Comparison of ENCODE assay signal across 8 cellular contexts in the genomic region with DNA sequence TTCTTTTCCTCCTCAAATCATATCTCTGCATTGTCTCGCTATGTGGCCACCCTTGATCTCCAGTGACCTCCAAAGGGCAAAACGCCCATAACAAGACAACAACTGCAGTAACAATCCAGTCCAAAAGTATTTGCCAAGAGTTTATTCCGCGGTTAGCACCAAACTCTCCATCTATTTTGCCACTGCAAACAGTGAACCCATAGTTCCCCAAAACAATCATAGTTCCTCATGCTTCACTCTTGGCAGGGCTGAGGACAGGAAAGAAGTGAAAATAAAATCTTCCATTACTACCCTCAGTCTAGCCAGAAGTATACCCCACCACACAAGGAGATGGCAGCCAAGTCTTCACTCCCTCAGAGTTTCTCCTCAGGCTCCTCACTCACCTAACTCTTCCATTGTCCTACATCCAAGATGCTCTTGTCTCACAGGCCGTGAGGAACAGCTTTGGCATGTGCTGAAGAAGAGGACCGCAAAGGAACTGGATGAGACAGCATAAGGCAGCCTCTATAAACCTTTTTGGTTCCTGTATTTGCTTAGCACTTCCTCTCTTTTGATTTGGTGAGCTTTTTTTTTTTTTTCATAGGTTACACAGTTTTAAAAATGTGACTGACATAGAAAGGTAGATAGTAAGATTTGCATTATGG. TPM values are rescaled to one million over a fixed set of nuclear protein-coding genes. Genes with fewer than 3 reads are reported as not detected.
A peak's percentile ranks its signal among the peaks of the same experiment; 100 is the strongest.
DNase-seq lines count a peak whose midpoint lies in the region; ATAC-seq and TF ChIP-seq lines count a peak whose summit lies in the region.

A gene (minus strand): TSS at position 480 of the 644 bp plus-strand sequence. CDS start 84 bp downstream, at position 396.

- no peaks in the 10 kb centered on the region for H3K27me3 Mint-ChIP-seq in endodermal cell (ENCODE audit: insufficient read depth)

- H3K79me2 ChIP-seq in parathyroid adenoma = no peaks in the 10 kb centered on the region

- H3K36me3 Mint-ChIP-seq in endodermal cell (ENCODE audit: low read depth) = peaks cover 5% of the 10 kb centered on the region

- TF ChIP-seq CTCF in endodermal cell (conservative IDR thresholded peaks at IDR 0.05) (no peak), parathyroid adenoma (IDR thresholded peaks at IDR 0.05) (no peak)

- H3K27me3 ChIP-seq in BLaER1 (no peaks in the 10 kb centered on the region), endodermal cell (ENCODE audit: control insufficient read depth, insufficient read depth, low read length, poor library complexity, severe bottlenecking) (no peaks in the 10 kb centered on the region), parathyroid adenoma (ENCODE audit: control insufficient read depth, insufficient read depth, low read length) (no peaks in the 10 kb centered on the region)

- peak within 1 kb of the TSS; percentile 100 for H3K27ac Mint-ChIP-seq in endodermal cell

- H3K36me3 ChIP-seq in BLaER1 (no peaks in the 10 kb centered on the region), endodermal cell (ENCODE audit: control insufficient read depth, insufficient read depth, low read length) (no peaks in the 10 kb centered on the region), parathyroid adenoma (ENCODE audit: control insufficient read depth, insufficient read depth, low read length) (no peaks in the 10 kb centered on the region)

- H4K20me1 ChIP-seq in BLaER1 = peaks cover 8% of the 10 kb centered on the region

- peak within 1 kb of the TSS; percentile 100 for H3K9ac ChIP-seq in BLaER1
- H3K9ac ChIP-seq in endodermal cell (ENCODE audit: extremely low read depth, low read length, poor library complexity, severe bottlenecking) = no peak within 1 kb of the TSS
- H3K9ac ChIP-seq in parathyroid adenoma = no peak within 1 kb of the TSS

- no peaks in the 10 kb centered on the region for H3K9me3 Mint-ChIP-seq in endodermal cell

- peak within 1 kb of the TSS; percentile 96 for H3K4me3 Mint-ChIP-seq in endodermal cell

- H2AFZ ChIP-seq in parathyroid adenoma = no peak within 1 kb of the TSS

- H3K4me2 ChIP-seq in BLaER1 (peak within 1 kb of the TSS; percentile 92), parathyroid adenoma (ENCODE audit: low read length) (no peak within 1 kb of the TSS)

- H3K9me3 ChIP-seq in BLaER1 = no peaks in the 10 kb centered on the region
- H3K9me3 ChIP-seq in endodermal cell (ENCODE audit: control insufficient read depth, low read length) = no peaks in the 10 kb centered on the region
- no peaks in the 10 kb centered on the region for H3K9me3 ChIP-seq in parathyroid adenoma (ENCODE audit: control insufficient read depth, low read length)

- H3K27ac ChIP-seq in BLaER1 (peak within 1 kb of the TSS; percentile 100), endodermal cell (ENCODE audit: low read depth, low read length) (no peak within 1 kb of the TSS), parathyroid adenoma (peak within 1 kb of the TSS; percentile 99)

- H3K4me1 Mint-ChIP-seq in endodermal cell = peaks cover 27% of the 10 kb centered on the region

- H3K4me1 ChIP-seq in BLaER1 (peaks cover 47% of the 10 kb centered on the region), endodermal cell (ENCODE audit: control insufficient read depth, insufficient read depth, low read length) (no peaks in the 10 kb centered on the region), parathyroid adenoma (no peaks in the 10 kb centered on the region)

- H3K4me3 ChIP-seq in BLaER1 (peak within 1 kb of the TSS; percentile 98), endodermal cell (ENCODE audit: low read length) (peak within 1 kb of the TSS; percentile 91), parathyroid adenoma (ENCODE audit: low read depth, low read length) (no peak within 1 kb of the TSS)
- H3K4me3 ChIP-seq in Jurkat, Clone E6-1 (ENCODE audit: low read length) = peak within 1 kb of the TSS; percentile 92

- DNase-seq in Jurkat, Clone E6-1 (ENCODE audit: low read depth, low spot score) = peak; percentile 85
- DNase-seq in activated CD4-positive, alpha-beta T cell treated with anti-CD3 and anti-CD28 coated beads for 4 hours = peak; percentile 41 to 56
- DNase-seq in endodermal cell = no peak
- DNase-seq in NCI-H128 (lab: John Stamatoyannopoulos, UW; ENCODE audit: unreplicated experiment) = no peak

- 92 to 95% methylated on average over 2 to 6 of the region's 6 CpGs for WGBS in endodermal cell (ENCODE audit: insufficient coverage in 1 of 2, insufficient read length in 1 of 2), 2 experiments

- ATAC-seq in GM18519 (IDR thresholded peaks at IDR 0.05; ENCODE audit: low FRiP score, unreplicated experiment) = no peak
- ATAC-seq in HG02852 (IDR thresholded peaks at IDR 0.05; ENCODE audit: unreplicated experiment) = no peak

RNA-seq across cellular contexts. Expression of the gene that starts here (rescaled TPM):
- polyA plus RNA-seq in Jurkat, Clone E6-1 (2012; ENCODE audit: insufficient read depth, insufficient read length) = 141 TPM
- total RNA-seq in endodermal cell = 1 to 10 TPM; 1.9 to 2.7 TPM
- 3.5 TPM for polyA plus RNA-seq in endodermal cell (2013, experiment 1 of 2)
- 2.5 TPM for polyA plus RNA-seq in endodermal cell (2013, experiment 2 of 2)

Comparison
In these comparisons a context has a peak if more than half of its experiments do, and no peak if none do; other contexts are left out.
1. DNase-seq: peak in Jurkat, Clone E6-1 (single experiment) and activated CD4-positive, alpha-beta T cell treated with anti-CD3 and anti-CD28 coated beads for 4 hours (2 of 2); none in endodermal cell (single experiment) and NCI-H128 (single experiment).